Comparison of ENCODE assay signal across 23 cellular contexts in the genomic region with DNA sequence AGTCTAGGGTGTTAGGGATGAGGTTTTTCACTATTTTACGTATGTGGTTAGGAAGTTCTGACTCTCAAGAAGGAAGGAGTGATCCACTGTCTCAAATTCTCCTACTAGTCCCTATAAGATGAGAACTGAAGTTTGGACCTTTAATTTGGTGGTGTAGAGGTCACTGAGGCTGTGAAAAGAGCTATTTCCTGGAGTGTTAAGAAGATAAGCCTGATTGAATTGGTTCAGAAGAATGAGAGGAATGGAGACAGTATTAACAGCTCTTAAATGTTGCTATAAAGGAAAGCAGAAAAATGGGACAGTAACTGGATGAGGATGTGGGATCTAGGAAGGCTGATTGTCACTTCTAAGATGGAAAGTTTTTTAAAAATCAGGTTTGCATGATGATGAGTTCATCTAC. TPM values are rescaled to one million over a fixed set of nuclear protein-coding genes. Genes with fewer than 3 reads are reported as not detected.
"Had no signal": no experiment of that assay in that cellular context is flagged by ENCODE, and none has a peak within 500 bp of the region (broad histone marks: within the 10 kb centered on the region; RNA-seq: fewer than 3 reads in every experiment).

No MANE protein-coding gene starts in this region.

- H3K27me3 Mint-ChIP-seq: dendritic cell treated with granulocyte-macrophage colony-stimulating factor and Interleukin-4, amounts not matched to agents 40 ng/mL and 50 ng/mL, for 4 days; effector memory CD8-positive, alpha-beta T cell had no signal

- H3K9me3 Mint-ChIP-seq: dendritic cell treated with granulocyte-macrophage colony-stimulating factor and Interleukin-4, amounts not matched to agents 40 ng/mL and 50 ng/mL, for 4 days had no signal

- H3K9me3 ChIP-seq: colonic mucosa, esophagus squamous epithelium, gastrocnemius medialis, heart right ventricle, left lung, lower lobe of right lung had no signal

- H3K27ac Mint-ChIP-seq: dendritic cell treated with granulocyte-macrophage colony-stimulating factor and Interleukin-4, amounts not matched to agents 40 ng/mL and 50 ng/mL, for 4 days; effector memory CD8-positive, alpha-beta T cell had no signal

- H3K4me1 ChIP-seq: colonic mucosa, esophagus squamous epithelium, gastrocnemius medialis, heart right ventricle, left lung, lower lobe of right lung had no signal

- H3K27me3 ChIP-seq: colonic mucosa, esophagus squamous epithelium, gastrocnemius medialis, heart right ventricle, left lung had no signal

- H3K4me3 ChIP-seq: colonic mucosa, esophagus squamous epithelium, gastrocnemius medialis, heart right ventricle, left lung, lower lobe of right lung had no signal

- H3K4me3 Mint-ChIP-seq: dendritic cell treated with granulocyte-macrophage colony-stimulating factor and Interleukin-4, amounts not matched to agents 40 ng/mL and 50 ng/mL, for 4 days; effector memory CD8-positive, alpha-beta T cell had no signal

- ATAC-seq: effector memory CD8-positive, alpha-beta T cell; gastrocnemius medialis; heart right ventricle; left cardiac atrium; left lung; left ventricle myocardium superior; lower lobe of right lung had no signal

- DNase-seq: colonic mucosa; cortex of kidney; effector CD8-positive, alpha-beta T cell; effector memory CD8-positive, alpha-beta T cell; esophagus squamous epithelium; foreskin fibroblast; foreskin melanocyte; gastrocnemius medialis; glutamatergic neuron; head of caudate nucleus; heart right ventricle; hippocampal formation; left cardiac atrium; left lung; left ventricle myocardium superior; lower lobe of right lung; mesenchymal stem cell; midbrain had no signal

- H3K27ac ChIP-seq: colonic mucosa, esophagus squamous epithelium, gastrocnemius medialis, heart right ventricle, left lung, lower lobe of right lung had no signal

- H3K36me3 ChIP-seq: colonic mucosa, esophagus squamous epithelium, gastrocnemius medialis, heart right ventricle, left lung, lower lobe of right lung had no signal

RNA-seq across cellular contexts. Expression of gene CNTN1, which starts 57.6 kb away (rescaled TPM):
- total RNA-seq: dermis microvascular lymphatic vessel endothelial cell, lung microvascular endothelial cell, mononuclear cell had no signal
- polyA plus RNA-seq: endothelial cell of umbilical vein had no signal
